ENCODE assay signal across 13 cellular contexts in genomic region chr1:231919900-231920299, GRCh38.
DNase-seq lines count a peak whose midpoint lies in the region; ATAC-seq, FAIRE-seq and TF ChIP-seq lines count a peak whose summit lies in the region.
"Had no signal": no experiment of that assay in that cellular context is flagged by ENCODE, and none has a peak within 500 bp of the region (broad histone marks: within the 10 kb centered on the region; RNA-seq: fewer than 3 reads in every experiment).

No MANE protein-coding gene starts in this region.

- H3K36me3 ChIP-seq in right atrium auricular region (no peaks in the 10 kb centered on the region), tibial nerve (no peaks in the 10 kb centered on the region)

- H3K4me3 ChIP-seq in right atrium auricular region (peak overlapping the region in 1 of 2 donors; percentile 10), tibial nerve (no peak overlapping the region)

- no peak overlapping the region for H3K27ac Mint-ChIP-seq in activated naive CD4-positive, alpha-beta T cell treated with anti-CD3 and anti-CD28 coated beads for 36 hours
- H3K27ac Mint-ChIP-seq in stimulated activated memory B cell treated with anti-CD40 and anti-IgM and Interleukin-4, amounts not matched to agents 10 μg/mL and 1 μg/mL and 100 μg/mL, for 72 hours = no peak overlapping the region

- CTCF ChIA-PET in activated naive CD4-positive, alpha-beta T cell treated with anti-CD3 and anti-CD28 coated beads for 36 hours (lab: Charles Lee) = interaction anchor here (0.6 to 1.6 kb wide), 3 partner anchors 11 to 52 kb away, joined by 3 to 4 read pairs (median 4); no protein-coding TSS in a partner anchor

- FAIRE-seq in H54 (lab: Jason Lieb, UNC) = no peak
- FAIRE-seq: bronchial epithelial cell, frontal cortex had no signal

- H3K4me1 ChIP-seq in right atrium auricular region (peaks cover 0 to 30% of the 10 kb centered on the region in 2 donors), tibial nerve (peaks cover 0 to 46% (median 12%) of the 10 kb centered on the region in 4 donors)

- no peaks in the 10 kb centered on the region for H3K27me3 ChIP-seq in right atrium auricular region
- H3K27me3 ChIP-seq in tibial nerve = no peaks in the 10 kb centered on the region

- 48 to 58% methylated on average over 7 of the region's 7 CpGs for WGBS in tibial nerve, 2 donors

- no peak for TF ChIP-seq EP300 in tibial nerve (IDR thresholded peaks at IDR 0.05)

- H3K36me3 Mint-ChIP-seq in activated naive CD4-positive, alpha-beta T cell treated with anti-CD3 and anti-CD28 coated beads for 36 hours (ENCODE audit: low read depth) = no peaks in the 10 kb centered on the region
- peaks cover 5% of the 10 kb centered on the region for H3K36me3 Mint-ChIP-seq in stimulated activated memory B cell treated with anti-CD40 and anti-IgM and Interleukin-4, amounts not matched to agents 10 μg/mL and 1 μg/mL and 100 μg/mL, for 72 hours

- TF ChIP-seq POLR2A in tibial nerve (IDR thresholded peaks at IDR 0.05) = no peak
- TF ChIP-seq POLR2A in H54 (IDR thresholded peaks at IDR 0.05; ENCODE audit: low read depth, low read length) = no peak

- H3K9me3 Mint-ChIP-seq in activated naive CD4-positive, alpha-beta T cell treated with anti-CD3 and anti-CD28 coated beads for 36 hours = no peaks in the 10 kb centered on the region
- no peaks in the 10 kb centered on the region for H3K9me3 Mint-ChIP-seq in stimulated activated memory B cell treated with anti-CD40 and anti-IgM and Interleukin-4, amounts not matched to agents 10 μg/mL and 1 μg/mL and 100 μg/mL, for 72 hours

- no peak for ATAC-seq in stimulated activated memory B cell treated with anti-CD40 and anti-IgM and Interleukin-4, amounts not matched to agents 10 μg/mL and 1 μg/mL and 100 μg/mL, for 72 hours
- no peak for ATAC-seq in HG03045 (IDR thresholded peaks at IDR 0.05; ENCODE audit: unreplicated experiment)
- ATAC-seq: activated CD4-positive, CD25-positive, alpha-beta regulatory T cell treated with anti-CD3 and anti-CD28 coated beads, Interleukin-2, amount 50 U/mL, for 24 hours; left lobe of liver had no signal

- TF ChIP-seq CTCF in right atrium auricular region (IDR thresholded peaks at IDR 0.05) (no peak), tibial nerve (IDR thresholded peaks at IDR 0.05) (no peak)

- no peaks in the 10 kb centered on the region for H3K27me3 Mint-ChIP-seq in activated naive CD4-positive, alpha-beta T cell treated with anti-CD3 and anti-CD28 coated beads for 36 hours (ENCODE audit: low read depth)
- H3K27me3 Mint-ChIP-seq in stimulated activated memory B cell treated with anti-CD40 and anti-IgM and Interleukin-4, amounts not matched to agents 10 μg/mL and 1 μg/mL and 100 μg/mL, for 72 hours = no peaks in the 10 kb centered on the region

- H3K27ac ChIP-seq in right atrium auricular region = peak overlapping the region; percentile 44 to 66
- peak overlapping the region; percentile 54 to 81 (median 62) for H3K27ac ChIP-seq in tibial nerve

- intact Hi-C loops in activated naive CD4-positive, alpha-beta T cell treated with anti-CD3 and anti-CD28 coated beads for 36 hours (cut with micrococcal nuclease) = loop anchor here (5.0 kb wide), 1 partner anchor 712 kb away; the partner anchor contains the start of gene SIPA1L2

- no peak overlapping the region for H3K4me3 Mint-ChIP-seq in activated naive CD4-positive, alpha-beta T cell treated with anti-CD3 and anti-CD28 coated beads for 36 hours
- H3K4me3 Mint-ChIP-seq in stimulated activated memory B cell treated with anti-CD40 and anti-IgM and Interleukin-4, amounts not matched to agents 10 μg/mL and 1 μg/mL and 100 μg/mL, for 72 hours = no peak overlapping the region

- H3K4me1 Mint-ChIP-seq in activated naive CD4-positive, alpha-beta T cell treated with anti-CD3 and anti-CD28 coated beads for 36 hours (ENCODE audit: low read depth) = peaks cover 58% of the 10 kb centered on the region
- peaks cover 30% of the 10 kb centered on the region for H3K4me1 Mint-ChIP-seq in stimulated activated memory B cell treated with anti-CD40 and anti-IgM and Interleukin-4, amounts not matched to agents 10 μg/mL and 1 μg/mL and 100 μg/mL, for 72 hours

- peak; percentile 69 for DNase-seq in activated naive CD4-positive, alpha-beta T cell treated with anti-CD3 and anti-CD28 coated beads for 36 hours
- DNase-seq in activated naive CD4-positive, alpha-beta T cell (lab: John Stamatoyannopoulos, UW) = no peak
- DNase-seq in T-helper 9 cell = peak; percentile 17
- DNase-seq in right atrium auricular region (ENCODE audit: low spot score) = no peak
- DNase-seq in tibial nerve (ENCODE audit: low spot score in 2 of 2) = no peak
- DNase-seq in H54 (ENCODE audit: insufficient read length, low spot score) = no peak
- DNase-seq: NCI-H146 had no signal

- no peaks in the 10 kb centered on the region for H3K9me3 ChIP-seq in right atrium auricular region
- no peaks in the 10 kb centered on the region for H3K9me3 ChIP-seq in tibial nerve

Comparison
In these comparisons a context has a peak if more than half of its experiments do, and no peak if none do; other contexts are left out.
1. DNase-seq: peak in activated naive CD4-positive, alpha-beta T cell treated with anti-CD3 and anti-CD28 coated beads for 36 hours (single experiment) and T-helper 9 cell (single experiment); none in activated naive CD4-positive, alpha-beta T cell (0 of 4), right atrium auricular region (single experiment), tibial nerve (0 of 2) and H54 (single experiment).